In genomic region chr12:111101003-111101402, GRCh38 we compare ENCODE assay signal across 25 cellular contexts.
"Had no signal": no experiment of that assay in that cellular context is flagged by ENCODE, and none has a peak within 500 bp of the region (broad histone marks: within the 10 kb centered on the region; RNA-seq: fewer than 3 reads in every experiment).

No MANE protein-coding gene starts in this region.

- H3K4me2 ChIP-seq: hepatocyte, neural progenitor cell, smooth muscle cell had no signal

- H3K79me2 ChIP-seq: hepatocyte, parathyroid adenoma had no signal

- H3K27me3 ChIP-seq: hepatocyte, neural progenitor cell, right atrium auricular region, thyroid gland, vagina had no signal

- ATAC-seq: foreskin keratinocyte; gastroesophageal sphincter; naive thymus-derived CD4-positive, alpha-beta T cell; sciatic nerve; stimulated activated effector memory CD8-positive, alpha-beta T cell treated with anti-CD3 and anti-CD28 coated beads, Interleukin-12 subunit alpha, Interleukin-12 subunit beta, amount 100 ng/mL, for 72 hours had no signal

- H2AFZ ChIP-seq: hepatocyte, neural progenitor cell, parathyroid adenoma had no signal

- H3K4me3 ChIP-seq: esophagus muscularis mucosa, gastroesophageal sphincter, heart left ventricle, hepatocyte, neural progenitor cell, right atrium auricular region, smooth muscle cell, stomach, thyroid gland, vagina had no signal

- H3K4me1 ChIP-seq: esophagus muscularis mucosa, foreskin keratinocyte, gastroesophageal sphincter, heart left ventricle, neural progenitor cell, parathyroid adenoma, right atrium auricular region, stomach, thyroid gland had no signal

- H3K9me3 ChIP-seq: esophagus muscularis mucosa, gastroesophageal sphincter, heart left ventricle, right atrium auricular region, stomach, thyroid gland, vagina had no signal

- H3K27ac ChIP-seq: esophagus muscularis mucosa, foreskin keratinocyte, gastroesophageal sphincter, heart left ventricle, hepatocyte, neural progenitor cell, parathyroid adenoma, right atrium auricular region, stomach, thyroid gland, vagina had no signal

- H3K9ac ChIP-seq: neural progenitor cell, parathyroid adenoma had no signal

- DNase-seq: effector CD8-positive, alpha-beta T cell; endodermal cell; foreskin keratinocyte; heart left ventricle; kidney; mammary epithelial cell; mesendoderm; midbrain; naive thymus-derived CD4-positive, alpha-beta T cell; stimulated activated CD4-positive, alpha-beta T cell treated with anti-CD3 and anti-CD28 coated beads, Interleukin-2, amount 100 ng/mL, for 24 hours; stimulated activated CD4-positive, alpha-beta T cell treated with anti-CD3 and anti-CD28 coated beads, Interleukin-4, amount 100 ng/mL, for 24 hours; stimulated activated naive CD4-positive, alpha-beta T cell treated with Interleukin-2 at 50 U/mL for 16 hours; stomach; thyroid gland; trophoblast cell had no signal

- H3K36me3 ChIP-seq: esophagus muscularis mucosa, gastroesophageal sphincter, heart left ventricle, neural progenitor cell, right atrium auricular region, stomach, thyroid gland, vagina had no signal
